18 cellular contexts compared by ENCODE assay signal in the genomic region with DNA sequence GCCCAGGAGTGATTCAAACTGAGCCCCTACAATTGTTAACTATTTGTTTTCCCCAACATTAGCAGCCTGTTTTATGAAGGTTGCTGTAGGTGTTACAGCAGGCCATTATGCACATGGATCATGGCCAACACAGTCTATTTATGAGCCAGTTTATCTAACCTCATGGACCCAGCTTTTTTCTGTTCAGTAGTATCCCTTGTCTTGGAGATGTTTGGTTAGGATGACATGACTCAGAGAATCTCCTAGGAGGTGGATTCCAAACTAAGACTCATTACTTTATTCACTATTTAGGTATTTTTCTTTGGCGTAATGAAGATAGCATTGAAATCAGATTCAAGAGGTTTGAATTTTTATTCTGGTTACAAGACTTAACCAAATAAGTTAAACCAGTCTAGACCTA.
A peak's percentile ranks its signal among the peaks of the same experiment; 100 is the strongest.
DNase-seq lines count a peak whose midpoint lies in the region; ATAC-seq, FAIRE-seq and TF ChIP-seq lines count a peak whose summit lies in the region.
"Had no signal": no experiment of that assay in that cellular context is flagged by ENCODE, and none has a peak within 500 bp of the region (broad histone marks: within the 10 kb centered on the region; RNA-seq: fewer than 3 reads in every experiment).

No MANE protein-coding gene starts in this region.

- peak overlapping the region; percentile 54 for H3K9ac ChIP-seq in astrocyte (ENCODE audit: low read length)

- peaks cover 8% of the 10 kb centered on the region for H3K4me1 Mint-ChIP-seq in astrocyte (ENCODE audit: low read depth, unreplicated experiment)

- no peaks in the 10 kb centered on the region for H3K9me3 Mint-ChIP-seq in astrocyte (ENCODE audit: unreplicated experiment)
- H3K9me3 Mint-ChIP-seq: activated T-cell treated with anti-CD3 and anti-CD28 coated beads, Interleukin-2, amount 50 U/mL, for 24 hours had no signal

- peak overlapping the region; percentile 58 for H3K4me2 ChIP-seq in astrocyte (ENCODE audit: low read length)

- intact Hi-C loops in psoas muscle (cut with DNase I) = no loop called here

- TF ChIP-seq CTCF in AG04449 (IDR thresholded peaks at IDR 0.05; ENCODE audit: insufficient read depth, low read length, missing control alignments) (no peak), astrocyte (IDR thresholded peaks at IDR 0.05; ENCODE audit: insufficient read depth, low read depth, low read length) (no peak), foreskin keratinocyte (conservative IDR thresholded peaks at IDR 0.05) (no peak), psoas muscle (IDR thresholded peaks at IDR 0.05) (no peak)

- peak; percentile 59 for ATAC-seq in foreskin keratinocyte
- ATAC-seq in psoas muscle = no peak
- ATAC-seq: HepG2, left cardiac atrium had no signal

- no peak for TF ChIP-seq POLR2A in GM12891 (IDR thresholded peaks at IDR 0.05; ENCODE audit: low read depth, low read length)

- no peak overlapping the region for H2AFZ ChIP-seq in astrocyte (ENCODE audit: low read depth, low read length)

- no peaks in the 10 kb centered on the region for H3K27me3 Mint-ChIP-seq in astrocyte (ENCODE audit: low read depth, unreplicated experiment)

- DNase-seq in AG04449 (ENCODE audit: low read depth, low spot score) = peak; percentile 84
- peak; percentile 87 for DNase-seq in HS-5 (ENCODE audit: low read depth)
- peak; percentile 97 for DNase-seq in astrocyte (ENCODE audit: low read depth)
- peak; percentile 50 to 80 for DNase-seq in foreskin keratinocyte
- DNase-seq in GM12891 (ENCODE audit: insufficient read length, low spot score) = no peak
- no peak for DNase-seq in psoas muscle
- no peak for DNase-seq in NOMO-1 treated with DMSO at 0.1 percent for 48 hours (lab: John Stamatoyannopoulos, UW; ENCODE audit: unreplicated experiment)
- no peak for DNase-seq in germinal center (ENCODE audit: low spot score)
- DNase-seq: activated CD4-positive, CD25-positive, alpha-beta regulatory T cell treated with anti-CD3 and anti-CD28 coated beads, Interleukin-2, amount 50 U/mL, for 72 hours; activated T-cell treated with anti-CD3 and anti-CD28 coated beads, Interleukin-2, amount 50 U/mL, for 24 hours; DMS79; dorsolateral prefrontal cortex; left cardiac atrium; NCI-H1092 treated with DMSO at 0.1 percent for 48 hours; stimulated activated CD4-positive, alpha-beta T cell treated with anti-CD3 and anti-CD28 coated beads, Interleukin-15, amount 100 ng/mL, for 24 hours; T-helper 1 cell had no signal

- H3K27ac ChIP-seq in astrocyte (ENCODE audit: low read depth, low read length) (peak overlapping the region; percentile 90), foreskin keratinocyte (no peak overlapping the region), psoas muscle (no peak overlapping the region)
- H3K27ac ChIP-seq: dorsolateral prefrontal cortex, suprapubic skin had no signal

- WGBS in psoas muscle, 3 donors = 95 to 98% (median 98%) methylated on average over 1 of the region's 1 CpG

- POLR2A ChIA-PET in AG04449 (lab: Yijun Ruan, JAX) = no interaction called here

- CTCF ChIA-PET in AG04449 (lab: Yijun Ruan, JAX) = no interaction called here

- no peaks in the 10 kb centered on the region for H3K36me3 Mint-ChIP-seq in astrocyte (ENCODE audit: low read depth, unreplicated experiment)

- no peaks in the 10 kb centered on the region for H3K9me3 ChIP-seq in astrocyte (ENCODE audit: insufficient read depth, low read depth, low read length)
- H3K9me3 ChIP-seq in psoas muscle = no peaks in the 10 kb centered on the region
- H3K9me3 ChIP-seq: suprapubic skin had no signal

- no peak overlapping the region for H3K4me3 ChIP-seq in AG04449 (ENCODE audit: low read depth, low read length)
- H3K4me3 ChIP-seq in astrocyte (ENCODE audit: insufficient read depth, low read depth, low read length) = no peak overlapping the region
- H3K4me3 ChIP-seq in psoas muscle = no peak overlapping the region
- H3K4me3 ChIP-seq: dorsolateral prefrontal cortex, suprapubic skin had no signal

- no peaks in the 10 kb centered on the region for H3K79me2 ChIP-seq in astrocyte (ENCODE audit: insufficient read depth, low read length)

- H3K4me1 ChIP-seq in astrocyte (ENCODE audit: insufficient read depth, low read length) (peaks cover 18% of the 10 kb centered on the region), foreskin keratinocyte (no peaks in the 10 kb centered on the region), psoas muscle (no peaks in the 10 kb centered on the region)
- H3K4me1 ChIP-seq: suprapubic skin had no signal

- H3K27ac Mint-ChIP-seq in astrocyte (ENCODE audit: unreplicated experiment) = no peak overlapping the region
- H3K27ac Mint-ChIP-seq: activated T-cell treated with anti-CD3 and anti-CD28 coated beads, Interleukin-2, amount 50 U/mL, for 24 hours had no signal

- H3K36me3 ChIP-seq in astrocyte (ENCODE audit: insufficient read depth, low read length) (no peaks in the 10 kb centered on the region), psoas muscle (ENCODE audit: insufficient read depth in 1 of 2, low read depth in 1 of 2) (no peaks in the 10 kb centered on the region)
- H3K36me3 ChIP-seq: suprapubic skin had no signal

- H3K4me3 Mint-ChIP-seq in astrocyte (ENCODE audit: unreplicated experiment) = no peak overlapping the region
- H3K4me3 Mint-ChIP-seq: activated T-cell treated with anti-CD3 and anti-CD28 coated beads, Interleukin-2, amount 50 U/mL, for 24 hours had no signal

- no peaks in the 10 kb centered on the region for H3K27me3 ChIP-seq in astrocyte (ENCODE audit: insufficient read depth, low read length)
- peaks cover 3% of the 10 kb centered on the region for H3K27me3 ChIP-seq in foreskin keratinocyte
- H3K27me3 ChIP-seq in psoas muscle (ENCODE audit: insufficient read depth in 3 of 3, low read length in 2 of 3) = no peaks in the 10 kb centered on the region
- H3K27me3 ChIP-seq: suprapubic skin had no signal

- H4K20me1 ChIP-seq in astrocyte (ENCODE audit: insufficient read depth, low read length) = no peaks in the 10 kb centered on the region

- FAIRE-seq in astrocyte (lab: Jason Lieb, UNC) (peak; percentile 84), GM12891 (lab: Jason Lieb, UNC) (no peak)
- FAIRE-seq: HepG2 had no signal

TF ChIP-seq in GM12891, 5 proteins besides CTCF, POLR2A, EP300 and RAD21:
- TF ChIP-seq TAF1 (IDR thresholded peaks at IDR 0.05; ENCODE audit: low read depth, low read length) (no peak), PAX5 (IDR thresholded peaks at IDR 0.05; ENCODE audit: insufficient read depth, low read length, severe bottlenecking) (no peak), POLR2AphosphoS5 (IDR thresholded peaks at IDR 0.05; ENCODE audit: low read depth, low read length) (no peak), POU2F2 (IDR thresholded peaks at IDR 0.05; ENCODE audit: low read depth, low read length) (no peak), SPI1 (IDR thresholded peaks at IDR 0.05; ENCODE audit: low read depth, low read length) (no peak)

Comparison
In these comparisons a context has a peak if more than half of its experiments do, and no peak if none do; other contexts are left out.
1. DNase-seq: peak in AG04449 (single experiment), HS-5 (single experiment), astrocyte (single experiment) and foreskin keratinocyte (2 of 2); none in GM12891 (single experiment), psoas muscle (0 of 2), NOMO-1 treated with DMSO at 0.1 percent for 48 hours (single experiment) and germinal center (single experiment).